ENCODE assay signal across 1 cellular context in genomic region chr2:65329551-65329950, GRCh38.
TF ChIP-seq lines count a peak whose summit lies in the region.

No MANE protein-coding gene starts in this region.

TF ChIP-seq in GM23338, 12 proteins besides CTCF, POLR2A, EP300 and RAD21 (continued from another document):
- no peak for TF ChIP-seq REST (IDR thresholded peaks at IDR 0.05; ENCODE audit: unreplicated experiment)
- TF ChIP-seq STAT1 (IDR thresholded peaks at IDR 0.05; ENCODE audit: unreplicated experiment), result no peak
- no peak for TF ChIP-seq JUNB (IDR thresholded peaks at IDR 0.05; ENCODE audit: unreplicated experiment)
- no peak for TF ChIP-seq EZH2 (IDR thresholded peaks at IDR 0.05; ENCODE audit: low read depth, unreplicated experiment)
- TF ChIP-seq ZNF114 (CRISPR knock-in tag; IDR thresholded peaks at IDR 0.05), result no peak
- no peak for TF ChIP-seq CREB1 (CRISPR knock-in tag; IDR thresholded peaks at IDR 0.05; ENCODE audit: low read depth)
